1 cellular context compared by ENCODE assay signal in the genomic region with DNA sequence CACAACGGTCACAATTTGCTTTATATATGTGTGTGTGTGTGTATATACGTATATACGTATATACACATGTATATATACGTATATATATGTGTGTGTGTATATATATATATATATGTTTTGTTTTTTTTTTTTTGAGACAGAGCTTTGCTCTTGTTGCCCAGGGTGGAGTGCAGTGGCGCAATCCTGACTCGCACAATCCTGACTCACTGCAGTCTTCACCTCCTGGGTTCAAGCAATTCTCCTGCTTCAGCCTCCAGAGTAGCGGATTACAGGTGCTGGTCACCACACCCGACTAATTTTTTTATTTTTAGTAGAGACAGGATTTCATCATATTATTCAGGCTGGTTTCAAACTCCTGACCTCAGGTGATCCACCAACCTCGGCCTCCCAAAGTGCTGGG.
A peak's percentile ranks its signal among the peaks of the same experiment; 100 is the strongest.
TF ChIP-seq lines count a peak whose summit lies in the region.

No MANE protein-coding gene starts in this region.

TF ChIP-seq in IMR-90, 13 proteins besides CTCF, POLR2A, EP300 and RAD21:
- TF ChIP-seq CEBPB (IDR thresholded peaks at IDR 0.05; ENCODE audit: low read depth, low read length) = peak; percentile 70
- TF ChIP-seq CHD1 (IDR thresholded peaks at IDR 0.05; ENCODE audit: low read depth, low read length) = no peak
- no peak for TF ChIP-seq NFE2L2 (IDR thresholded peaks at IDR 0.05; ENCODE audit: low read depth, low read length)
- no peak for TF ChIP-seq FOS (IDR thresholded peaks at IDR 0.05; ENCODE audit: low read depth, low read length)
- TF ChIP-seq MXI1 (IDR thresholded peaks at IDR 0.05; ENCODE audit: borderline replicate concordance, low read depth, low read length) = no peak
- TF ChIP-seq MAFK (IDR thresholded peaks at IDR 0.05; ENCODE audit: low read depth, low read length) = no peak
